9 cellular contexts compared by ENCODE assay signal in the genomic region with DNA sequence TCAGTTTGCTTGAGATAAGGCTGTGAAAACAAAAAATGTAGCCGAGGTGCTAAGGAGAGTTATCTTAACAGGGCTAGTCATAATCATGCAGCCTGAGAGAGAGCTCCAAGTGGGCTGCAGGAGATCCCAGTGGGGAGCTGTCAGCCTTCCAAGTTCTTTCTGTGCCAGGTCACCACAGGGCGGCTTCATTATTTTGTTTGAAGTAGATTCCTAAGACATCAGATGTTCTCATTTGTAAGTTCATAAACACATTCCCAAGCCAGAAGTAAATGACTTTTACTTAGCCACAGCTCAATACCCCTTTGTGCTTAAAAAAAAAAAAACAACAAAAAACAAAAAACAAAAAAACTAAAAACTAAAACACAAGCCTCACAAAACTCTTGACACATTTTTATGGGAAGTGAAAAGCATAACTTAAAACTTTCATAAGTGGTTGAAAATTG. TPM values are rescaled to one million over a fixed set of nuclear protein-coding genes. Genes with fewer than 3 reads are reported as not detected.
DNase-seq lines count a peak whose midpoint lies in the region; ATAC-seq and TF ChIP-seq lines count a peak whose summit lies in the region.
"Had no signal": no experiment of that assay in that cellular context is flagged by ENCODE, and none has a peak within 500 bp of the region (broad histone marks: within the 10 kb centered on the region; RNA-seq: fewer than 3 reads in every experiment).

No MANE protein-coding gene starts in this region.

- TF ChIP-seq CTCF in gastroesophageal sphincter (IDR thresholded peaks at IDR 0.05), result no peak

- H3K9ac ChIP-seq in GM23248, result no peak overlapping the region
- H3K9ac ChIP-seq in Karpas-422 (ENCODE audit: low read length), result no peak overlapping the region

- H3K79me2 ChIP-seq in GM23248 (ENCODE audit: insufficient read depth) (no peaks in the 10 kb centered on the region), Karpas-422 (ENCODE audit: low read length) (peaks cover 92% of the 10 kb centered on the region)

- in situ Hi-C loops in GM23248 (cut with MboI), result no loop called here

- H3K4me2 ChIP-seq in GM23248 (ENCODE audit: unreplicated experiment), result no peak overlapping the region
- no peak overlapping the region for H3K4me2 ChIP-seq in Karpas-422 (ENCODE audit: low read depth, low read length, poor library complexity, severe bottlenecking)

- no peaks in the 10 kb centered on the region for H3K36me3 ChIP-seq in GM23248 (ENCODE audit: low read depth)
- H3K36me3 ChIP-seq in gastroesophageal sphincter, result no peaks in the 10 kb centered on the region
- peaks cover 27% of the 10 kb centered on the region for H3K36me3 ChIP-seq in Karpas-422 (ENCODE audit: insufficient read depth, low read length)

- H3K9me2 ChIP-seq in GM23248 (ENCODE audit: insufficient read depth) (no peaks in the 10 kb centered on the region), Karpas-422 (replicated peaks; ENCODE audit: insufficient read depth, low read length) (no peaks in the 10 kb centered on the region)

- no peak overlapping the region for H2AFZ ChIP-seq in GM23248
- no peak overlapping the region for H2AFZ ChIP-seq in Karpas-422 (ENCODE audit: low read length)

- H3K9me3 ChIP-seq in GM23248 (ENCODE audit: low read depth), result no peaks in the 10 kb centered on the region
- no peaks in the 10 kb centered on the region for H3K9me3 ChIP-seq in gastroesophageal sphincter
- no peaks in the 10 kb centered on the region for H3K9me3 ChIP-seq in Karpas-422 (ENCODE audit: low read length)

- H3K27ac ChIP-seq in GM23248, result no peak overlapping the region
- peak overlapping the region in 3 of 4 donors; percentile 38 to 59 (median 56) for H3K27ac ChIP-seq in gastroesophageal sphincter
- no peak overlapping the region for H3K27ac ChIP-seq in Karpas-422 (ENCODE audit: low read length)

- no peaks in the 10 kb centered on the region for H4K20me1 ChIP-seq in GM23248 (ENCODE audit: insufficient read depth)
- H4K20me1 ChIP-seq in Karpas-422 (ENCODE audit: insufficient read depth, low read depth, low read length), result no peaks in the 10 kb centered on the region

- TF ChIP-seq EP300 in gastroesophageal sphincter (IDR thresholded peaks at IDR 0.05), result no peak

- H3K4me3 ChIP-seq in GM23248, result no peak overlapping the region
- no peak overlapping the region for H3K4me3 ChIP-seq in gastroesophageal sphincter
- no peak overlapping the region for H3K4me3 ChIP-seq in Karpas-422 (ENCODE audit: low read length)

- H3K4me1 ChIP-seq in GM23248 (ENCODE audit: insufficient read depth), result no peaks in the 10 kb centered on the region
- peaks cover 10 to 62% (median 23%) of the 10 kb centered on the region in 3 donors for H3K4me1 ChIP-seq in gastroesophageal sphincter
- H3K4me1 ChIP-seq in Karpas-422 (ENCODE audit: low read length), result peaks cover 38% of the 10 kb centered on the region

- no peaks in the 10 kb centered on the region for H3F3A ChIP-seq in GM23248 (ENCODE audit: insufficient read depth)

- DNase-seq in GM23248, result peak; percentile 40
- DNase-seq in RPMI7951 (ENCODE audit: low read depth), result peak; percentile 17
- peak; percentile 35 for DNase-seq in putamen (ENCODE audit: low spot score)
- no peak for DNase-seq in SK-N-DZ (ENCODE audit: low spot score)
- DNase-seq in activated CD4-positive, alpha-beta T cell treated with anti-CD3 and anti-CD28 coated beads for 1 hour, result no peak
- no peak for DNase-seq in Karpas-422
- DNase-seq: NCI-H748 treated with DMSO at 0.1 percent for 48 hours had no signal

- WGBS in GM23248 (ENCODE audit: low coverage in 1 of 2, low lambda C conversion rate in 2 of 2, missing lambda C conversion rate in 2 of 2), 2 experiments, result 12% methylated on average over 2 of the region's 2 CpGs
- WGBS in gastroesophageal sphincter (ENCODE audit: low coverage in 1 of 2), 2 donors, result 0% methylated on average over 2 of the region's 2 CpGs

- TF ChIP-seq POLR2A in gastroesophageal sphincter (IDR thresholded peaks at IDR 0.05), result no peak

- ATAC-seq in gastroesophageal sphincter, result peak; percentile 58
- no peak for ATAC-seq in HG03469 (IDR thresholded peaks at IDR 0.05; ENCODE audit: unreplicated experiment)

- no peaks in the 10 kb centered on the region for H3K27me3 ChIP-seq in GM23248 (replicated peaks; ENCODE audit: insufficient read depth)
- no peaks in the 10 kb centered on the region for H3K27me3 ChIP-seq in gastroesophageal sphincter
- H3K27me3 ChIP-seq in Karpas-422 (ENCODE audit: low read length), result no peaks in the 10 kb centered on the region

RNA-seq across cellular contexts. Expression of a gene that starts 8.5 kb away (rescaled TPM):
- total RNA-seq in GM23248 (2014; rRNA removed; shearing (Covaris generic)), result 1.5 and 5.6 TPM in 2 replicates
- polyA plus RNA-seq in GM23248 (2016; fragmentation: Nextera tagmentation; extraction: Ambion mirVana), result 1.5 and 1.8 TPM in 2 replicates
- 5.3 and 5.6 TPM in 2 replicates for total RNA-seq in RPMI7951 (2014; rRNA removed; shearing (Covaris generic))
- 10 to 100 TPM in 2 of 4 donors, 1 to 10 TPM in 2; 8.6 to 20.1 (median 11.0) TPM for total RNA-seq in gastroesophageal sphincter
- polyA plus RNA-seq in SK-N-DZ (2014; cell fraction: cytosol; rRNA removed), result 6.2 and 7.1 TPM in 2 replicates
- 9.1 and 9.9 TPM in 2 replicates for polyA plus RNA-seq in SK-N-DZ (2014; cell fraction: nucleus; rRNA removed)
- 24.7 and 25.7 TPM in 2 replicates for total RNA-seq in Karpas-422 (2014; rRNA removed; shearing (Covaris generic); ENCODE audit: low replicate concordance)

Comparison
In these comparisons a context has a peak if more than half of its experiments do, and no peak if none do; other contexts are left out.
1. DNase-seq: peak in GM23248 (single experiment), RPMI7951 (single experiment) and putamen (single experiment); none in SK-N-DZ (single experiment), activated CD4-positive, alpha-beta T cell treated with anti-CD3 and anti-CD28 coated beads for 1 hour (single experiment) and Karpas-422 (single experiment).
2. H3K27ac ChIP-seq: peak in gastroesophageal sphincter (3 of 4); none in GM23248 (single experiment) and Karpas-422 (single experiment).